Comparison of ENCODE assay signal across 8 cellular contexts in the genomic region with DNA sequence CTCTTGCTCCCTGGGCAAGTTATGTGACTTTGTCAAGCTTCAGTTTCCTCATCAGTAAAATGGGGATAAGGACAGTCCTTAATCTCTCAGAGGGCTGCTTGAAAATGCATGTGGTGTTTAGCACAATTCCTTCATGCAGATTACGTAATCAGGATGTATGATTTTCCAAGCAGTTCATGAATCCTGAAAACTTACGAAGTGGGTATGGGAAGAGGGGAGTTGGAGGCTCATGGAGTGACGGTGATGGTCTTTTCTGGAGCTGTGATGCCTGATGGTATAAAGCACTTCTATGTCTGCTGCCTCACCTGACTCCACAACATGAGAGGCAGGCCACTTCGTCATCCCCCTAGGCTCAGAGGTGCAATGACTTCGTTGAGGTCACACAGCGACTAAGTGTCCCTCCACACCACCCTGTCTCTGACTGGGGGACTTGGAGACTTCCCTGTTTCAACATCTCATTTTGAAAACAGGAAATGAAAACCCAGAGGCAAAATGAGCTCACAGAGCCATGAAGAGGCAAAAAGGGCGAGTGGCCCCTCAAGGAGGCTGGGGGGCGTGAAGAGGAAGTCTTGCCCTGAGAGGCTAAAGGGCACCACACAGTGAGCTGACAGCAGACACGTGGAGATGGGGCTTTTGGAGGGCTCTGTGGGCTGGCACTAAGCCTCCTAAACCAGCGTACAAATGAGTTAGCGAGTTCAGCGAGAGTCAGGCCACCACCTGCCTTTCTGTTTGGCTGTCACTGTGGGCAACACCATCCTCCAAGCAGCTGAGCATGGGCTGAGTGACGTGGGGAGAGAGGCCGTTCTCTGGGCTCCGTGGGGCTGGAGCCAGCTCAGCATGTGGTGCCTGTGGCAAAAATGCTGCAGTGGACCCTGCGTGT. TPM values are rescaled to one million over a fixed set of nuclear protein-coding genes. Genes with fewer than 3 reads are reported as not detected.
A peak's percentile ranks its signal among the peaks of the same experiment; 100 is the strongest.
DNase-seq lines count a peak whose midpoint lies in the region; ATAC-seq and TF ChIP-seq lines count a peak whose summit lies in the region.

No MANE protein-coding gene starts in this region.

- no peak for TF ChIP-seq CTCF in A673 (conservative IDR thresholded peaks at IDR 0.05; ENCODE audit: low read depth, low read length)

- ATAC-seq in GM18907 (IDR thresholded peaks at IDR 0.05; ENCODE audit: unreplicated experiment) (peak; percentile 72), HG03108 (IDR thresholded peaks at IDR 0.05; ENCODE audit: unreplicated experiment) (peak; percentile 48)
- peak; percentile 88 to 89 for ATAC-seq in natural killer cell treated with Interleukin-12 subunit alpha and Interleukin-12 subunit beta and Interleukin-15 and Interleukin-18, amount 100 ng/mL, for 72 hours

- peaks cover 67% of the 10 kb centered on the region for H3K36me3 Mint-ChIP-seq in activated CD4-positive, alpha-beta memory T cell treated with anti-CD3 and anti-CD28 coated beads, Interleukin-2, amount 10 ng/mL, durations not matched to agents 7 days and 5 days (ENCODE audit: low read depth)
- H3K36me3 Mint-ChIP-seq in natural killer cell treated with Interleukin-12 subunit alpha and Interleukin-12 subunit beta and Interleukin-15 and Interleukin-18, amount 100 ng/mL, for 72 hours = peaks cover 32% of the 10 kb centered on the region

- H3K27ac Mint-ChIP-seq in activated CD4-positive, alpha-beta memory T cell treated with anti-CD3 and anti-CD28 coated beads, Interleukin-2, amount 10 ng/mL, durations not matched to agents 7 days and 5 days = peak overlapping the region; percentile 44
- peak overlapping the region; percentile 86 to 92 for H3K27ac Mint-ChIP-seq in natural killer cell treated with Interleukin-12 subunit alpha and Interleukin-12 subunit beta and Interleukin-15 and Interleukin-18, amount 100 ng/mL, for 72 hours

- DNase-seq in A673 (ENCODE audit: low spot score) = no peak
- no peak for DNase-seq in activated CD4-positive, alpha-beta memory T cell treated with anti-CD3 and anti-CD28 coated beads, Interleukin-2, amount 10 ng/mL, durations not matched to agents 7 days and 5 days
- peak; percentile 70 for DNase-seq in natural killer cell treated with Interleukin-12 subunit alpha and Interleukin-12 subunit beta and Interleukin-15 and Interleukin-18, amount 100 ng/mL, for 72 hours (ENCODE audit: low spot score)
- DNase-seq in H4 (ENCODE audit: low spot score) = no peak
- no peak for DNase-seq in activated CD4-positive, alpha-beta T cell treated with anti-CD3 and anti-CD28 coated beads, Interleukin-2, amount 50 U/mL, for 48 hours
- no peak for DNase-seq in activated naive CD4-positive, alpha-beta T cell treated with Interleukin-2 at 50 U/mL for 16 hours

- CTCF ChIA-PET in A673 (lab: Charles Lee) = interaction anchor here (0.5 kb wide), 1 partner anchor 28 kb away, joined by 3 read pairs; no protein-coding TSS in a partner anchor
- CTCF ChIA-PET in activated CD4-positive, alpha-beta memory T cell treated with anti-CD3 and anti-CD28 coated beads, Interleukin-2, amount 10 ng/mL, durations not matched to agents 7 days and 5 days (lab: Charles Lee) = interaction anchor here (1.3 to 2.3 kb wide), 2 partner anchors 21 to 59 kb away, joined by 3 to 6 read pairs; no protein-coding TSS in a partner anchor

- intact Hi-C loops in A673 (cut with micrococcal nuclease; ENCODE audit: unreplicated experiment) = no loop called here

- H3K4me1 ChIP-seq in A673 (ENCODE audit: insufficient read depth, low read length, poor library complexity, severe bottlenecking) = no peaks in the 10 kb centered on the region

- H3K27ac ChIP-seq in A673 (ENCODE audit: low read depth, low read length, poor library complexity, severe bottlenecking) = peak overlapping the region; percentile 8

- no peak overlapping the region for H3K4me3 Mint-ChIP-seq in activated CD4-positive, alpha-beta memory T cell treated with anti-CD3 and anti-CD28 coated beads, Interleukin-2, amount 10 ng/mL, durations not matched to agents 7 days and 5 days
- H3K4me3 Mint-ChIP-seq in natural killer cell treated with Interleukin-12 subunit alpha and Interleukin-12 subunit beta and Interleukin-15 and Interleukin-18, amount 100 ng/mL, for 72 hours = peak overlapping the region; percentile 53

- H3K36me3 ChIP-seq in A673 (ENCODE audit: insufficient read depth, low read length, poor library complexity, severe bottlenecking) = peaks cover 97% of the 10 kb centered on the region

- no peaks in the 10 kb centered on the region for H3K27me3 ChIP-seq in A673 (replicated peaks; ENCODE audit: insufficient read depth, low read depth, low read length, poor library complexity)

- POLR2A ChIA-PET in A673 (lab: Charles Lee; ENCODE audit: low non-redundant PET) = no interaction called here
- POLR2A ChIA-PET in activated CD4-positive, alpha-beta memory T cell treated with anti-CD3 and anti-CD28 coated beads, Interleukin-2, amount 10 ng/mL, durations not matched to agents 7 days and 5 days (lab: Charles Lee) = interaction anchor here (0.8 to 4.5 kb wide), 3 partner anchors 9 to 33 kb away, joined by 3 to 32 read pairs (median 3); a partner anchor contains a TSS

- no TSS peak for BruUV-seq in A673 (replicated peaks; lab: Mats Ljungman, UMichigan)

- H3K4me1 Mint-ChIP-seq in activated CD4-positive, alpha-beta memory T cell treated with anti-CD3 and anti-CD28 coated beads, Interleukin-2, amount 10 ng/mL, durations not matched to agents 7 days and 5 days = peaks cover 27% of the 10 kb centered on the region
- peaks cover 32 to 33% of the 10 kb centered on the region in 2 donors for H3K4me1 Mint-ChIP-seq in natural killer cell treated with Interleukin-12 subunit alpha and Interleukin-12 subunit beta and Interleukin-15 and Interleukin-18, amount 100 ng/mL, for 72 hours (ENCODE audit: low read depth in 2 of 2)

- H3K4me3 ChIP-seq in A673 (ENCODE audit: low read depth, low read length, poor library complexity, severe bottlenecking) = no peak overlapping the region

- H3K9me3 Mint-ChIP-seq in activated CD4-positive, alpha-beta memory T cell treated with anti-CD3 and anti-CD28 coated beads, Interleukin-2, amount 10 ng/mL, durations not matched to agents 7 days and 5 days = no peaks in the 10 kb centered on the region
- no peaks in the 10 kb centered on the region for H3K9me3 Mint-ChIP-seq in natural killer cell treated with Interleukin-12 subunit alpha and Interleukin-12 subunit beta and Interleukin-15 and Interleukin-18, amount 100 ng/mL, for 72 hours

- no peaks in the 10 kb centered on the region for H3K9me3 ChIP-seq in A673 (ENCODE audit: low read depth, low read length, poor library complexity, severe bottlenecking)

- H3K27me3 Mint-ChIP-seq in activated CD4-positive, alpha-beta memory T cell treated with anti-CD3 and anti-CD28 coated beads, Interleukin-2, amount 10 ng/mL, durations not matched to agents 7 days and 5 days = no peaks in the 10 kb centered on the region
- H3K27me3 Mint-ChIP-seq in natural killer cell treated with Interleukin-12 subunit alpha and Interleukin-12 subunit beta and Interleukin-15 and Interleukin-18, amount 100 ng/mL, for 72 hours = no peaks in the 10 kb centered on the region

RNA-seq across cellular contexts. Expression of a gene that starts 10.1 kb away (rescaled TPM):
- 245 and 261 TPM in 2 replicates for total RNA-seq in A673 (2021)
- 100 to 1,000 TPM; 190 to 195 TPM for total RNA-seq in activated CD4-positive, alpha-beta memory T cell treated with anti-CD3 and anti-CD28 coated beads, Interleukin-2, amount 10 ng/mL, durations not matched to agents 7 days and 5 days
- 100 to 1,000 TPM; 169 to 339 TPM for total RNA-seq in natural killer cell treated with Interleukin-12 subunit alpha and Interleukin-12 subunit beta and Interleukin-15 and Interleukin-18, amount 100 ng/mL, for 72 hours
- 51.4 and 57.4 TPM in 2 replicates for total RNA-seq in H4 (2014; rRNA removed; shearing (Covaris generic))

RNA-seq across cellular contexts. Expression of a gene that starts 29.1 kb away (rescaled TPM):
- total RNA-seq in A673 (2021) = 2.5 and 2.8 TPM in 2 replicates
- 1 to 10 TPM; 2.4 to 2.9 TPM for total RNA-seq in activated CD4-positive, alpha-beta memory T cell treated with anti-CD3 and anti-CD28 coated beads, Interleukin-2, amount 10 ng/mL, durations not matched to agents 7 days and 5 days
- total RNA-seq in natural killer cell treated with Interleukin-12 subunit alpha and Interleukin-12 subunit beta and Interleukin-15 and Interleukin-18, amount 100 ng/mL, for 72 hours = 1 to 10 TPM; 4.9 to 7.3 TPM
- total RNA-seq in H4 (2014; rRNA removed; shearing (Covaris generic)) = 49.2 and 59.1 TPM in 2 replicates
